In the genomic region with DNA sequence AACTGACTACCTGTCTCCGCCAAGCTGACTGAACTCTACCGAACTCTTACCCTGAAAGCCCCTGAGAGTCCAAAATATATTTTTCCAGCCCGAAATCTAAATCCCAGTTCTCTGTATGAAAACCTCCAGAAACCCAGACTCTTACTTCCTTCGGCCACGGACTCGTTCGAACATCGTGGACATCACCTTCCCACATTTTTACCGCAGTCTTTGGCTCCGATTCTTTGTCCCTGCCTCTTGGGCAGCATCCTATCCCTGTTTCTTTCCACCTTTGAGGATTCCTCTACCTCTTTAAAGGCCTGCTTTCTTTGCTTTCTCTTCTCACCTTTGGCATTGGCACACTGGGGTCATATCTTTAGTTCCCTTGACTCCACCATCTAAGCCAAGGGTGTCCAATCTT, we compare ENCODE assay signal across 1 cellular context.
TF ChIP-seq lines count a peak whose summit lies in the region.

No MANE protein-coding gene starts in this region.

TF ChIP-seq in SK-N-SH treated with all-trans-retinoic acid at 6 μM for 48 hours, 23 proteins besides CTCF, POLR2A, EP300 and RAD21 (continued from another document):
- TF ChIP-seq, protein P1, sequence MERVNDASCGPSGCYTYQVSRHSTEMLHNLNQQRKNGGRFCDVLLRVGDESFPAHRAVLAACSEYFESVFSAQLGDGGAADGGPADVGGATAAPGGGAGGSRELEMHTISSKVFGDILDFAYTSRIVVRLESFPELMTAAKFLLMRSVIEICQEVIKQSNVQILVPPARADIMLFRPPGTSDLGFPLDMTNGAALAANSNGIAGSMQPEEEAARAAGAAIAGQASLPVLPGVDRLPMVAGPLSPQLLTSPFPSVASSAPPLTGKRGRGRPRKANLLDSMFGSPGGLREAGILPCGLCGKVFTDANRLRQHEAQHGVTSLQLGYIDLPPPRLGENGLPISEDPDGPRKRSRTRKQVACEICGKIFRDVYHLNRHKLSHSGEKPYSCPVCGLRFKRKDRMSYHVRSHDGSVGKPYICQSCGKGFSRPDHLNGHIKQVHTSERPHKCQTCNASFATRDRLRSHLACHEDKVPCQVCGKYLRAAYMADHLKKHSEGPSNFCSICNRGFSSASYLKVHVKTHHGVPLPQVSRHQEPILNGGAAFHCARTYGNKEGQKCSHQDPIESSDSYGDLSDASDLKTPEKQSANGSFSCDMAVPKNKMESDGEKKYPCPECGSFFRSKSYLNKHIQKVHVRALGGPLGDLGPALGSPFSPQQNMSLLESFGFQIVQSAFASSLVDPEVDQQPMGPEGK (CRISPR knock-in tag; IDR thresholded peaks at IDR 0.05; ENCODE audit: borderline replicate concordance) = no peak
- TF ChIP-seq, protein P2, sequence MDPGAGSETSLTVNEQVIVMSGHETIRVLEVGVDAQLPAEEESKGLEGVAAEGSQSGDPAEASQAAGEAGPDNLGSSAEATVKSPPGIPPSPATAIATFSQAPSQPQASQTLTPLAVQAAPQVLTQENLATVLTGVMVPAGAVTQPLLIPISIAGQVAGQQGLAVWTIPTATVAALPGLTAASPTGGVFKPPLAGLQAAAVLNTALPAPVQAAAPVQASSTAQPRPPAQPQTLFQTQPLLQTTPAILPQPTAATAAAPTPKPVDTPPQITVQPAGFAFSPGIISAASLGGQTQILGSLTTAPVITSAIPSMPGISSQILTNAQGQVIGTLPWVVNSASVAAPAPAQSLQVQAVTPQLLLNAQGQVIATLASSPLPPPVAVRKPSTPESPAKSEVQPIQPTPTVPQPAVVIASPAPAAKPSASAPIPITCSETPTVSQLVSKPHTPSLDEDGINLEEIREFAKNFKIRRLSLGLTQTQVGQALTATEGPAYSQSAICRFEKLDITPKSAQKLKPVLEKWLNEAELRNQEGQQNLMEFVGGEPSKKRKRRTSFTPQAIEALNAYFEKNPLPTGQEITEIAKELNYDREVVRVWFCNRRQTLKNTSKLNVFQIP (CRISPR knock-in tag; IDR thresholded peaks at IDR 0.05; ENCODE audit: borderline replicate concordance, low read depth) = no peak
- TF ChIP-seq ZNF70 (CRISPR knock-in tag; IDR thresholded peaks at IDR 0.05) (no peak), ZNF565 (CRISPR knock-in tag; conservative IDR thresholded peaks at IDR 0.05; ENCODE audit: low read depth) (no peak), PPARA (CRISPR knock-in tag; IDR thresholded peaks at IDR 0.05; ENCODE audit: borderline replicate concordance) (no peak), OSR1 (CRISPR knock-in tag; IDR thresholded peaks at IDR 0.05) (no peak), CSDC2 (CRISPR knock-in tag; IDR thresholded peaks at IDR 0.05) (no peak)
- TF ChIP-seq, protein P3, sequence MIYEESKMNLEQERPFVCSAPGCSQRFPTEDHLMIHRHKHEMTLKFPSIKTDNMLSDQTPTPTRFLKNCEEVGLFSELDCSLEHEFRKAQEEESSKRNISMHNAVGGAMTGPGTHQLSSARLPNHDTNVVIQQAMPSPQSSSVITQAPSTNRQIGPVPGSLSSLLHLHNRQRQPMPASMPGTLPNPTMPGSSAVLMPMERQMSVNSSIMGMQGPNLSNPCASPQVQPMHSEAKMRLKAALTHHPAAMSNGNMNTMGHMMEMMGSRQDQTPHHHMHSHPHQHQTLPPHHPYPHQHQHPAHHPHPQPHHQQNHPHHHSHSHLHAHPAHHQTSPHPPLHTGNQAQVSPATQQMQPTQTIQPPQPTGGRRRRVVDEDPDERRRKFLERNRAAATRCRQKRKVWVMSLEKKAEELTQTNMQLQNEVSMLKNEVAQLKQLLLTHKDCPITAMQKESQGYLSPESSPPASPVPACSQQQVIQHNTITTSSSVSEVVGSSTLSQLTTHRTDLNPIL (CRISPR knock-in tag; IDR thresholded peaks at IDR 0.05; ENCODE audit: low read depth) = no peak
- TF ChIP-seq, protein P4, sequence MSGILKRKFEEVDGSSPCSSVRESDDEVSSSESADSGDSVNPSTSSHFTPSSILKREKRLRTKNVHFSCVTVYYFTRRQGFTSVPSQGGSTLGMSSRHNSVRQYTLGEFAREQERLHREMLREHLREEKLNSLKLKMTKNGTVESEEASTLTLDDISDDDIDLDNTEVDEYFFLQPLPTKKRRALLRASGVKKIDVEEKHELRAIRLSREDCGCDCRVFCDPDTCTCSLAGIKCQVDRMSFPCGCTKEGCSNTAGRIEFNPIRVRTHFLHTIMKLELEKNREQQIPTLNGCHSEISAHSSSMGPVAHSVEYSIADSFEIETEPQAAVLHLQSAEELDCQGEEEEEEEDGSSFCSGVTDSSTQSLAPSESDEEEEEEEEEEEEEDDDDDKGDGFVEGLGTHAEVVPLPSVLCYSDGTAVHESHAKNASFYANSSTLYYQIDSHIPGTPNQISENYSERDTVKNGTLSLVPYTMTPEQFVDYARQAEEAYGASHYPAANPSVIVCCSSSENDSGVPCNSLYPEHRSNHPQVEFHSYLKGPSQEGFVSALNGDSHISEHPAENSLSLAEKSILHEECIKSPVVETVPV (CRISPR knock-in tag; IDR thresholded peaks at IDR 0.05) = no peak
